ENCODE assay signal across 1 cellular context in the genomic region with DNA sequence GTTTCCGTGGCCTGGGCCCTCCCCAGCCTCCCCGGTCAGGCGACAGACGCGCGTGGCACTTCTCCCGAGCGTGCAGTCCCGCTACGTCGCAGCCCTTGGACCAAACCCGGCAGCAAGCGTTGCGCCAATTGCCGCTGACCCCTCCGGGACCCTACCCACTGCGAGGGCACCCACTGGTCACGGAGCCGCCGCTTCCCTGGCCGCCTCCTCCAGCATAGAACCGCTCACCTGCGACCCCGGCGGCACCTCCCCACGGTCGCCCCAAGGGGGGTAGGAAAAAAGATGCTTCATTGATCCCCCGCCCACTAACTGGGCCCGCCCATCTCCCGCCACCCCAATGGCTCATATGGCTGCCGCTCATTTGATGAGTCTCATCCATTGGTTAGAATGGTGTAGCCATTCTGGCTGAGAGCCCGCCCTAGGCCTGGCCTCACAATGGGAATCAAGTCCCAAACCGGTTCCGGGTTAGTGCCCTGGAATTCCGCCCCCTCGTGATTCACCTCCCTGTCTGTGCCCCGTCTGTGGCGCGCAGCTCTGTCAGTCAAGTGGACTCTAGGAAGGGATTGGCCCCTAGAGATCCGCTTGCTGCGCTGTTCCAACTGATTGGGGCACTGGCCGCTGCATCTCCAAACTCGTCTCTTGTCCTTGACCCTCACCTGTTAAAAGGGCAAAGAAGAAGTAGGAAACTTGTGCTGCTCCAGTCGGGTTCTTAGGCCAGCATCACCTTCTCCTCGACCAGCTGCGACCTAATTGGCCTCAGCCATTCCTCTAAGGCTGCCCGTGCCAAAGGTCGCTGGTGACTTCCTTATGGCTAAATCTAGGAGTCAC.
TF ChIP-seq lines count a peak whose summit lies in the region.

MSANTD4 (minus strand) TSS at position 274 of the 828 bp plus-strand sequence. CDS start 11,323 bp downstream, outside the sequence.

TF ChIP-seq in K562, 482 proteins besides CTCF, POLR2A, EP300 and RAD21 (continued from another document and continues in another):
- TF ChIP-seq PKNOX1 (IDR thresholded peaks at IDR 0.05) (peak; percentile 100), POLR2H (tag; IDR thresholded peaks at IDR 0.05; ENCODE audit: low read depth) (0 out of 2 replicates have a peak, but pooled peaks have one; percentile 13), NEUROD1 (IDR thresholded peaks at IDR 0.05; ENCODE audit: borderline replicate concordance, low read depth, low read length, partially characterized antibody) (peak; percentile 90), HEY1 (CRISPR knock-in tag; IDR thresholded peaks at IDR 0.05; ENCODE audit: borderline replicate concordance) (no peak), ZBTB34 (CRISPR knock-in tag; IDR thresholded peaks at IDR 0.05) (no peak), KLF13 (tag; IDR thresholded peaks at IDR 0.05; ENCODE audit: borderline replicate concordance, low read depth) (no peak), ATF4 (CRISPR knock-in tag; IDR thresholded peaks at IDR 0.05) (0 out of 2 replicates have a peak, but pooled peaks have one; percentile 12), ZNF133 (CRISPR knock-in tag; IDR thresholded peaks at IDR 0.05) (no peak), ZNF75A (CRISPR knock-in tag; IDR thresholded peaks at IDR 0.05) (no peak), CHAMP1 (IDR thresholded peaks at IDR 0.05) (peak; percentile 89), SAFB (IDR thresholded peaks at IDR 0.05; ENCODE audit: borderline replicate concordance, low read depth, low read length) (0 out of 2 replicates have a peak, but pooled peaks have one; percentile 52), ETS1 (conservative IDR thresholded peaks at IDR 0.05; ENCODE audit: control insufficient read depth, low read depth, low read length) (no peak), HCFC1 (IDR thresholded peaks at IDR 0.05; ENCODE audit: low read depth, low read length) (peak; percentile 55; the same call in 1 of the 2 replicates), NR4A1 (CRISPR knock-in tag; IDR thresholded peaks at IDR 0.05) (0 out of 2 replicates have a peak, but pooled peaks have one; percentile 45), NR4A1 (tag; IDR thresholded peaks at IDR 0.05) (no peak), MYC (IDR thresholded peaks at IDR 0.05; ENCODE audit: low read depth, low read length) (peak; percentile 22; the same call in 1 of the 2 replicates), MYC (CRISPR knock-in tag; IDR thresholded peaks at IDR 0.05; ENCODE audit: borderline replicate concordance, low read depth) (no peak), FOXM1 (IDR thresholded peaks at IDR 0.05; ENCODE audit: low read depth) (peak; percentile 79), FOXM1 (CRISPR knock-in tag; IDR thresholded peaks at IDR 0.05; ENCODE audit: low read depth) (no peak), ZBTB9 (CRISPR knock-in tag; IDR thresholded peaks at IDR 0.05) (peak; percentile 25; the same call in 1 of the 2 replicates), ATF7 (IDR thresholded peaks at IDR 0.05) (peak; percentile 75), TEAD4 (IDR thresholded peaks at IDR 0.05; ENCODE audit: low read length) (peak; percentile 79), TEAD4 (CRISPR knock-in tag; IDR thresholded peaks at IDR 0.05; ENCODE audit: borderline replicate concordance) (no peak), MBD2 (IDR thresholded peaks at IDR 0.05; ENCODE audit: borderline replicate concordance, low read depth) (peak; percentile 96), USF2 (CRISPR knock-in tag; IDR thresholded peaks at IDR 0.05) (0 out of 2 replicates have a peak, but pooled peaks have one; percentile 11), EGR1 (conservative IDR thresholded peaks at IDR 0.05) (0 out of 2 replicates have a peak, but pooled peaks have one; percentile 25), RBFOX2 (IDR thresholded peaks at IDR 0.05; ENCODE audit: low read depth, low read length) (peak; percentile 80), RFX7 (CRISPR knock-in tag; IDR thresholded peaks at IDR 0.05) (no peak), KAT8 (IDR thresholded peaks at IDR 0.05; ENCODE audit: low read depth) (no peak), NRF1 (conservative IDR thresholded peaks at IDR 0.05 in 1 of 2, IDR thresholded peaks at IDR 0.05 in 1 of 2) (peak; percentile 77 to 79)
- TF ChIP-seq, protein P1, sequence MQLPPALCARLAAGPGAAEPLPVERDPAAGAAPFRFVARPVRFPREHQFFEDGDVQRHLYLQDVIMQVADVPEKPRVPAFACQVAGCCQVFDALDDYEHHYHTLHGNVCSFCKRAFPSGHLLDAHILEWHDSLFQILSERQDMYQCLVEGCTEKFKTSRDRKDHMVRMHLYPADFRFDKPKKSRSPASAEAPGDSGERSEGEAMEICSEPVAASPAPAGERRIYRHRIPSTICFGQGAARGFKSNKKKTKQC (CRISPR knock-in tag; IDR thresholded peaks at IDR 0.05): peak; percentile 68; the same call in 1 of the 2 replicates
- TF ChIP-seq, protein P2, sequence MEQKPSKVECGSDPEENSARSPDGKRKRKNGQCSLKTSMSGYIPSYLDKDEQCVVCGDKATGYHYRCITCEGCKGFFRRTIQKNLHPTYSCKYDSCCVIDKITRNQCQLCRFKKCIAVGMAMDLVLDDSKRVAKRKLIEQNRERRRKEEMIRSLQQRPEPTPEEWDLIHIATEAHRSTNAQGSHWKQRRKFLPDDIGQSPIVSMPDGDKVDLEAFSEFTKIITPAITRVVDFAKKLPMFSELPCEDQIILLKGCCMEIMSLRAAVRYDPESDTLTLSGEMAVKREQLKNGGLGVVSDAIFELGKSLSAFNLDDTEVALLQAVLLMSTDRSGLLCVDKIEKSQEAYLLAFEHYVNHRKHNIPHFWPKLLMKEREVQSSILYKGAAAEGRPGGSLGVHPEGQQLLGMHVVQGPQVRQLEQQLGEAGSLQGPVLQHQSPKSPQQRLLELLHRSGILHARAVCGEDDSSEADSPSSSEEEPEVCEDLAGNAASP (IDR thresholded peaks at IDR 0.05): no peak
- TF ChIP-seq, protein P3, sequence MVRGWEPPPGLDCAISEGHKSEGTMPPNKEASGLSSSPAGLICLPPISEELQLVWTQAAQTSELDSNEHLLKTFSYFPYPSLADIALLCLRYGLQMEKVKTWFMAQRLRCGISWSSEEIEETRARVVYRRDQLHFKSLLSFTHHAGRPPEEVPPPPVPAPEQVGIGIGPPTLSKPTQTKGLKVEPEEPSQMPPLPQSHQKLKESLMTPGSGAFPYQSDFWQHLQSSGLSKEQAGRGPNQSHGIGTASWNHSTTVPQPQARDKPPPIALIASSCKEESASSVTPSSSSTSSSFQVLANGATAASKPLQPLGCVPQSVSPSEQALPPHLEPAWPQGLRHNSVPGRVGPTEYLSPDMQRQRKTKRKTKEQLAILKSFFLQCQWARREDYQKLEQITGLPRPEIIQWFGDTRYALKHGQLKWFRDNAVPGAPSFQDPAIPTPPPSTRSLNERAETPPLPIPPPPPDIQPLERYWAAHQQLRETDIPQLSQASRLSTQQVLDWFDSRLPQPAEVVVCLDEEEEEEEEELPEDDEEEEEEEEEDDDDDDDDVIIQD (CRISPR knock-in tag; IDR thresholded peaks at IDR 0.05): no peak
